In genomic region chr2:62505649-62506420, GRCh38 we compare ENCODE assay signal across 1 cellular context.
TF ChIP-seq lines count a peak whose summit lies in the region.

Gene TMEM17, minus strand, starts transcription at chr2:62506195. Its CDS starts 66 bp downstream, at chr2:62506129.

TF ChIP-seq in WTC11, 78 proteins besides CTCF, POLR2A, EP300 and RAD21 (continued from another document):
- TF ChIP-seq PRDM15 (CRISPR knock-in tag; IDR thresholded peaks at IDR 0.05) (no peak), SMAD3 (CRISPR knock-in tag; IDR thresholded peaks at IDR 0.05; ENCODE audit: borderline replicate concordance) (no peak), MYBL2 (CRISPR knock-in tag; IDR thresholded peaks at IDR 0.05) (0 out of 2 replicates have a peak, but pooled peaks have one; percentile 70), GABPB1 (CRISPR knock-in tag; IDR thresholded peaks at IDR 0.05) (no peak), EMX1 (CRISPR knock-in tag; IDR thresholded peaks at IDR 0.05) (no peak), ATF1 (CRISPR knock-in tag; IDR thresholded peaks at IDR 0.05) (no peak), NFYB (CRISPR knock-in tag; conservative IDR thresholded peaks at IDR 0.05; ENCODE audit: low read depth) (no peak), RORB (CRISPR knock-in tag; IDR thresholded peaks at IDR 0.05) (no peak), E2F4 (CRISPR knock-in tag; IDR thresholded peaks at IDR 0.05; ENCODE audit: borderline replicate concordance, low read depth) (peak; percentile 57; the same call in 1 of the 2 replicates), ATF2 (CRISPR knock-in tag; IDR thresholded peaks at IDR 0.05; ENCODE audit: borderline replicate concordance, low read depth) (no peak), CREM (CRISPR knock-in tag; IDR thresholded peaks at IDR 0.05) (peak; percentile 73), ERG (CRISPR knock-in tag; IDR thresholded peaks at IDR 0.05) (no peak), CREB1 (CRISPR knock-in tag; IDR thresholded peaks at IDR 0.05) (no peak), JUN (CRISPR knock-in tag; IDR thresholded peaks at IDR 0.05) (no peak), ARID4B (CRISPR knock-in tag; IDR thresholded peaks at IDR 0.05; ENCODE audit: borderline replicate concordance) (no peak), ATF6 (CRISPR knock-in tag; IDR thresholded peaks at IDR 0.05) (no peak), PRRX2 (CRISPR knock-in tag; IDR thresholded peaks at IDR 0.05) (0 out of 2 replicates have a peak, but pooled peaks have one; percentile 42), ZNF232 (CRISPR knock-in tag; IDR thresholded peaks at IDR 0.05) (no peak), ELF4 (CRISPR knock-in tag; IDR thresholded peaks at IDR 0.05; ENCODE audit: low read depth) (no peak), MXD4 (CRISPR knock-in tag; IDR thresholded peaks at IDR 0.05; ENCODE audit: borderline replicate concordance) (no peak), SOX15 (CRISPR knock-in tag; IDR thresholded peaks at IDR 0.05) (no peak), ATF3 (CRISPR knock-in tag; conservative IDR thresholded peaks at IDR 0.05) (no peak), TCF7 (CRISPR knock-in tag; IDR thresholded peaks at IDR 0.05; ENCODE audit: low read depth) (no peak), E2F1 (CRISPR knock-in tag; IDR thresholded peaks at IDR 0.05) (no peak), USF2 (CRISPR knock-in tag; IDR thresholded peaks at IDR 0.05) (no peak), FOXK1 (CRISPR knock-in tag; IDR thresholded peaks at IDR 0.05) (no peak; the same call in 1 of the 2 replicates), ZNF396 (CRISPR knock-in tag; IDR thresholded peaks at IDR 0.05; ENCODE audit: borderline replicate concordance) (no peak), SMAD4 (CRISPR knock-in tag; IDR thresholded peaks at IDR 0.05) (no peak), ZNF671 (CRISPR knock-in tag; IDR thresholded peaks at IDR 0.05) (no peak), NFATC4 (CRISPR knock-in tag; IDR thresholded peaks at IDR 0.05) (no peak), ZMAT4 (CRISPR knock-in tag; IDR thresholded peaks at IDR 0.05) (no peak), OVOL2 (CRISPR knock-in tag; IDR thresholded peaks at IDR 0.05; ENCODE audit: borderline replicate concordance) (no peak), NR1H2 (CRISPR knock-in tag; IDR thresholded peaks at IDR 0.05) (no peak), MAX (CRISPR knock-in tag; IDR thresholded peaks at IDR 0.05) (peak; percentile 76; the same call in 1 of the 2 replicates)
